ENCODE assay signal across 8 cellular contexts in genomic region chrX:47751670-47752069, GRCh38.
DNase-seq lines count a peak whose midpoint lies in the region; ATAC-seq and TF ChIP-seq lines count a peak whose summit lies in the region.

No MANE protein-coding gene starts in this region.

- peak; percentile 44 to 55 for DNase-seq in Caco-2
- DNase-seq in HUDEP-2 (lab: John Stamatoyannopoulos, UW; ENCODE audit: unreplicated experiment in 76 of 76) = peak in 57 of 76 experiments; percentile 1 to 64 (median 32)
- peak; percentile 7 for DNase-seq in activated CD4-positive, alpha-beta T cell treated with anti-CD3 and anti-CD28 coated beads for 1 hour
- DNase-seq in fibroblast of peridontal ligament (ENCODE audit: extremely low read depth) = peak; percentile 8
- peak; percentile 30 for DNase-seq in stimulated activated CD4-positive, alpha-beta T cell treated with anti-CD3 and anti-CD28 coated beads, Interleukin-4, amount 100 ng/mL, for 1 hour
- DNase-seq in COR-L47 (lab: John Stamatoyannopoulos, UW) = no peak

- H3K4me1 ChIP-seq in Caco-2 = no peaks in the 10 kb centered on the region

- H3K4me3 Mint-ChIP-seq in Caco-2 (ENCODE audit: unreplicated experiment) = no peak overlapping the region

- H3K27me3 ChIP-seq in Caco-2 (replicated peaks; ENCODE audit: control insufficient read depth, insufficient read depth, low read length) = no peaks in the 10 kb centered on the region

- CTCF ChIA-PET in Caco-2 (lab: Charles Lee) = interaction anchor here (0.7 to 1.0 kb wide), 3 partner anchors 105 to 254 kb away, joined by 3 to 5 read pairs (median 4); no protein-coding TSS in a partner anchor

- no peaks in the 10 kb centered on the region for H3K9me3 Mint-ChIP-seq in Caco-2 (ENCODE audit: unreplicated experiment)

- POLR2A ChIA-PET in Caco-2 (lab: Charles Lee) = no interaction called here

- no peaks in the 10 kb centered on the region for H3K4me1 Mint-ChIP-seq in Caco-2 (ENCODE audit: low read depth, unreplicated experiment)

- H3K27ac Mint-ChIP-seq in Caco-2 (ENCODE audit: unreplicated experiment) = no peak overlapping the region

- H3K36me3 Mint-ChIP-seq in Caco-2 (ENCODE audit: insufficient read depth, unreplicated experiment) = no peaks in the 10 kb centered on the region

- no peak overlapping the region for H3K4me3 ChIP-seq in Caco-2 (ENCODE audit: low read depth, low read length)

- H3K27me3 Mint-ChIP-seq in Caco-2 (ENCODE audit: insufficient read depth, unreplicated experiment) = peaks cover 7% of the 10 kb centered on the region

- TF ChIP-seq CTCF in Caco-2 (IDR thresholded peaks at IDR 0.05; ENCODE audit: insufficient read depth in 1 of 2, low read depth in 1 of 2, low read length in 1 of 2, severe bottlenecking in 1 of 2, unreplicated experiment in 1 of 2) = peak; percentile 50 to 64

- ATAC-seq in HG03025 (IDR thresholded peaks at IDR 0.05; ENCODE audit: low FRiP score, unreplicated experiment) (no peak), GM21367 (IDR thresholded peaks at IDR 0.05; ENCODE audit: unreplicated experiment) (no peak)

- intact Hi-C loops in Caco-2 (cut with micrococcal nuclease; ENCODE audit: unreplicated experiment) = loop anchor here (1.0 kb wide), 1 partner anchor 210 kb away; no protein-coding TSS in a partner anchor

- H3K36me3 ChIP-seq in Caco-2 (ENCODE audit: control insufficient read depth, insufficient read depth, low read length) = no peaks in the 10 kb centered on the region

- no TSS peak for BruUV-seq in Caco-2 (replicated peaks; lab: Mats Ljungman, UMichigan)

- H3K9me3 ChIP-seq in Caco-2 = no peaks in the 10 kb centered on the region
